8 cellular contexts compared by ENCODE assay signal in genomic region chr7:35037526-35038339, GRCh38. TPM values are rescaled to one million over a fixed set of nuclear protein-coding genes. Genes with fewer than 3 reads are reported as not detected.
DNase-seq lines count a peak whose midpoint lies in the region; ATAC-seq and TF ChIP-seq lines count a peak whose summit lies in the region.

No MANE protein-coding gene starts in this region.

- peaks cover 49% of the 10 kb centered on the region for H3K27me3 Mint-ChIP-seq in endodermal cell (ENCODE audit: insufficient read depth)

- H3K9ac ChIP-seq in endodermal cell (ENCODE audit: extremely low read depth, low read length, poor library complexity, severe bottlenecking), result peak overlapping the region; percentile 34

- H3K36me3 Mint-ChIP-seq in endodermal cell (ENCODE audit: low read depth), result no peaks in the 10 kb centered on the region

- ATAC-seq in GM21367 (IDR thresholded peaks at IDR 0.05; ENCODE audit: unreplicated experiment), result peak; percentile 84

- H3K27ac ChIP-seq in endodermal cell (ENCODE audit: low read depth, low read length), result peak overlapping the region; percentile 72

- peak; percentile 90 for DNase-seq in Caki2 (ENCODE audit: low read depth)
- peak; percentile 85 for DNase-seq in HT1080 (ENCODE audit: low read depth)
- peak; percentile 84 to 87 for DNase-seq in NOMO-1 (lab: John Stamatoyannopoulos, UW; ENCODE audit: unreplicated experiment in 2 of 2)
- DNase-seq in activated CD8-positive, alpha-beta memory T cell treated with anti-CD3 and anti-CD28 coated beads, Interleukin-2, amount 50 U/mL, for 1 hour (ENCODE audit: extremely low read depth), result peak; percentile 55
- DNase-seq in endodermal cell, result peak; percentile 96
- DNase-seq in midbrain (lab: John Stamatoyannopoulos, UW), result peak; percentile 94
- peak; percentile 92 for DNase-seq in stimulated activated CD8-positive, alpha-beta memory T cell treated with anti-CD3 and anti-CD28 coated beads, Interleukin-15, amount 100 ng/mL, for 48 hours (ENCODE audit: low read depth in 2 of 2)

- no peaks in the 10 kb centered on the region for H3K9me3 ChIP-seq in endodermal cell (ENCODE audit: control insufficient read depth, low read length)

- H3K4me1 Mint-ChIP-seq in endodermal cell, result peaks cover 27% of the 10 kb centered on the region

- in situ Hi-C loops in Caki2 (cut with HindIII; ENCODE audit: low pct_unique_long_range_greater_than_20kb, low sequenced_read_pairs), result no loop called here

- peak overlapping the region; percentile 89 for H3K4me3 Mint-ChIP-seq in endodermal cell

- no peaks in the 10 kb centered on the region for H3K36me3 ChIP-seq in endodermal cell (ENCODE audit: control insufficient read depth, insufficient read depth, low read length)

- peaks cover 36% of the 10 kb centered on the region for H3K27me3 ChIP-seq in endodermal cell (ENCODE audit: control insufficient read depth, insufficient read depth, low read length, poor library complexity, severe bottlenecking)

- peak overlapping the region; percentile 82 for H3K4me3 ChIP-seq in endodermal cell (ENCODE audit: low read length)

- peak; percentile 92 for TF ChIP-seq CTCF in endodermal cell (conservative IDR thresholded peaks at IDR 0.05)

- H3K9me3 Mint-ChIP-seq in endodermal cell, result no peaks in the 10 kb centered on the region

- H3K4me1 ChIP-seq in endodermal cell (ENCODE audit: control insufficient read depth, insufficient read depth, low read length), result peaks cover 3% of the 10 kb centered on the region

- H3K27ac Mint-ChIP-seq in endodermal cell, result peak overlapping the region; percentile 89

- WGBS in endodermal cell (ENCODE audit: insufficient coverage in 1 of 2, insufficient read length in 1 of 2), 2 experiments, result 0 to 1% methylated on average over 26 to 100 of the region's 100 CpGs

RNA-seq across cellular contexts. Expression of gene DPY19L1, which starts 0.4 kb away (rescaled TPM):
- 34.7 and 94.5 TPM in 2 replicates for total RNA-seq in Caki2 (2014; rRNA removed; shearing (Covaris generic); ENCODE audit: low replicate concordance)
- 47.8 and 58.3 TPM in 2 replicates for total RNA-seq in HT1080 (2014; rRNA removed; shearing (Covaris generic))
- 63.4 and 85.0 TPM in 2 replicates for polyA plus RNA-seq in HT1080 (2015; cell fraction: cytosol; rRNA removed)
- polyA plus RNA-seq in HT1080 (2015; cell fraction: nucleus; rRNA removed), result 67.7 and 80.4 TPM in 2 replicates
- 10 to 100 TPM; 35.8 to 75.1 TPM for total RNA-seq in endodermal cell
- polyA plus RNA-seq in endodermal cell (2013, experiment 1 of 2), result 33.4 TPM
- 34.5 TPM for polyA plus RNA-seq in endodermal cell (2013, experiment 2 of 2)

Comparison
In these comparisons a context has a peak if more than half of its experiments do, and no peak if none do; other contexts are left out.
1. Peak in every context shown above with its lines: DNase-seq, ATAC-seq, H3K4me3 ChIP-seq and H3K27ac ChIP-seq.